In genomic region chr2:110999626-111000025, GRCh38 we compare ENCODE assay signal across 32 cellular contexts.
"Had no signal": no experiment of that assay in that cellular context is flagged by ENCODE, and none has a peak within 500 bp of the region (broad histone marks: within the 10 kb centered on the region; RNA-seq: fewer than 3 reads in every experiment).

No MANE protein-coding gene starts in this region.

- ATAC-seq: Panc1, Right ventricle myocardium inferior, SK-N-SH treated with all-trans-retinoic acid at 6 μM for 48 hours had no signal

- H3K27ac ChIP-seq: KMS-11, PC-9, RWPE1, SJCRH30, SK-N-MC had no signal

- DNase-seq: Karpas-422, NCI-H1048, NCI-H1092 treated with DMSO at 0.1 percent for 48 hours, NCI-H1105 treated with DMSO at 0.1 percent for 48 hours, NCI-H1417, NCI-H1436, NCI-H146, NCI-H1694, NCI-H187, NCI-H1930, NCI-H2029 treated with DMSO at 0.1 percent for 48 hours, NCI-H2081 treated with DMSO at 0.1 percent for 48 hours, NCI-H2107, NCI-H2171, NCI-H226, NCI-H446 treated with DMSO at 0.1 percent for 48 hours, NCI-H510A, NCI-H524, NCI-H526, NCI-H69, NCI-H748 treated with DMSO at 0.1 percent for 48 hours, NCI-H82, PC-9, SHP77, SIG-M5, SJCRH30 had no signal

- H3K4me2 ChIP-seq: KMS-11, PC-9 had no signal

- H3K4me3 ChIP-seq: PC-9, SJCRH30, SK-N-MC had no signal

- H3K36me3 ChIP-seq: SJCRH30 had no signal

- H3K9ac ChIP-seq: KMS-11 had no signal

- H2AFZ ChIP-seq: PC-9 had no signal

- H3K4me1 ChIP-seq: SJCRH30 had no signal

- H3K9me3 ChIP-seq: SJCRH30 had no signal
